ENCODE assay signal across 23 cellular contexts in the genomic region with DNA sequence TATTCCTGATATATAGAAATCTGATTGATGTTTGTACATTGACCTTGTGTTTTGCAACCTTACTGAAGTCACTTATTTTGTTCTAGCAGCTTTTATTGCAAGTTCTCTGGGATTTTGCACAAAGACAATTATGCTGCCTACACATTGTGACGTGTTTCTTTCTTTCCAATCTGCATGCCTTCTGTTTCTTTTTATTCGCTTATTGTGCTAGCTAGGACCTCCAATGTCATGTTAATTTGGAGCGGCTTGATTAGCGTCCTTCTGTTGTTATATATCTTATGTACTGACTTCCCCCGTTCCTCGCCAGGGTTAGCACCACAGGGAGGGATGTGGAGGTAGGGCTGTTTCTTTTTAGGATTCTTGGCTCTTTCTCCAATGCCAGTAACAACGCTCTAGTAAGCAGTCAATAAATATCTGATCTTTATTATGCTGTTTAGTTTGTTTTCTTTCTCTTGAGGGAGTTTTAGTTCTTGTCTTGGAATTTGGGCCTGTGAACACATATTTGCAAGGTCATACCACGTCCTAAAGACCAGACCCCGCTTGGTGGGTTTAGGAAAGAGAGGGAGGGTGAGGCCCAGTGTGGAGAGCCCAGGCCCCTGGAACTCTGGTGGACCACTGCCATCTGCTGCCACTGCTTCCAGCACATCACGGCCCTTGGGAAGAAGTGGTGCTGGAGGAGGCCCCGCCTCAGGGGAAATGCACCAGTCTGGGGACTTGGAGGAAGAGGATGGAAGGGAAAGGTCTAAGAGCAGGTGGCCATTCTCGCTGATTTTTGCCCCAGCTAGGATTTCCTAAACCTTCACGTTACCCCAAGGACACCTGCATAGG.
"Had no signal": no experiment of that assay in that cellular context is flagged by ENCODE, and none has a peak within 500 bp of the region (broad histone marks: within the 10 kb centered on the region; RNA-seq: fewer than 3 reads in every experiment).

No MANE protein-coding gene starts in this region.

- DNase-seq: effector memory CD8-positive, alpha-beta T cell; esophagus squamous epithelium; foreskin fibroblast; glutamatergic neuron; kidney; left cardiac atrium; left ventricle myocardium superior; mesenchymal stem cell; midbrain; posterior cingulate gyrus; small intestine; stimulated activated CD4-positive, alpha-beta T cell treated with anti-CD3 and anti-CD28 coated beads, Interleukin-12 subunit alpha, Interleukin-12 subunit beta, amount 100 ng/mL, for 4 hours; stimulated activated naive CD4-positive, alpha-beta T cell; stomach; substantia nigra; trophoblast cell had no signal

- H3K27me3 ChIP-seq: esophagus squamous epithelium, gastroesophageal sphincter, neutrophil, right atrium auricular region, stomach had no signal

- ATAC-seq: effector memory CD8-positive, alpha-beta T cell; gastroesophageal sphincter; left cardiac atrium; left ventricle myocardium superior had no signal

- H3K9me3 ChIP-seq: esophagus squamous epithelium, gastroesophageal sphincter, neutrophil, right atrium auricular region, stomach, thoracic aorta had no signal

- H3K27ac ChIP-seq: esophagus squamous epithelium, gastroesophageal sphincter, neutrophil, right atrium auricular region, stomach, thoracic aorta had no signal

- H3K4me1 Mint-ChIP-seq: nephron had no signal

- H3K27me3 Mint-ChIP-seq: dendritic cell treated with granulocyte-macrophage colony-stimulating factor and Interleukin-4, amounts not matched to agents 40 ng/mL and 50 ng/mL, for 4 days; effector memory CD8-positive, alpha-beta T cell had no signal

- H3K9me3 Mint-ChIP-seq: nephron had no signal

- H3K4me1 ChIP-seq: esophagus squamous epithelium, gastroesophageal sphincter, right atrium auricular region, stomach had no signal

- H3K4me3 ChIP-seq: esophagus squamous epithelium, gastroesophageal sphincter, lung, right atrium auricular region, stomach, thoracic aorta had no signal

- H3K27ac Mint-ChIP-seq: dendritic cell treated with granulocyte-macrophage colony-stimulating factor and Interleukin-4, amounts not matched to agents 40 ng/mL and 50 ng/mL, for 4 days; effector memory CD8-positive, alpha-beta T cell; nephron had no signal

- H3K4me3 Mint-ChIP-seq: dendritic cell treated with granulocyte-macrophage colony-stimulating factor and Interleukin-4, amounts not matched to agents 40 ng/mL and 50 ng/mL, for 4 days; effector memory CD8-positive, alpha-beta T cell; nephron had no signal

- H3K36me3 ChIP-seq: esophagus squamous epithelium, gastroesophageal sphincter, neutrophil, right atrium auricular region, stomach, thoracic aorta had no signal
